ENCODE assay signal across 2 cellular contexts in genomic region chr5:163437011-163437308, GRCh38.
TF ChIP-seq lines count a peak whose summit lies in the region.

No MANE protein-coding gene starts in this region.

TF ChIP-seq in A549, 52 proteins besides CTCF, POLR2A, EP300 and RAD21:
- no peak for TF ChIP-seq POLR2AphosphoS2 (conservative IDR thresholded peaks at IDR 0.05; ENCODE audit: low read length)
TF ChIP-seq in A549: peak in this region for 0.

TF ChIP-seq in IMR-90, 13 proteins besides CTCF, POLR2A, EP300 and RAD21:
- TF ChIP-seq BHLHE40 (IDR thresholded peaks at IDR 0.05; ENCODE audit: low read depth, low read length) (no peak), MXI1 (IDR thresholded peaks at IDR 0.05; ENCODE audit: borderline replicate concordance, low read depth, low read length) (no peak), CHD1 (IDR thresholded peaks at IDR 0.05; ENCODE audit: low read depth, low read length) (no peak), NFE2L2 (IDR thresholded peaks at IDR 0.05; ENCODE audit: low read depth, low read length) (no peak), MAZ (IDR thresholded peaks at IDR 0.05; ENCODE audit: borderline replicate concordance, low read depth, low read length) (no peak), MAFK (IDR thresholded peaks at IDR 0.05; ENCODE audit: low read depth, low read length) (no peak), RFX5 (IDR thresholded peaks at IDR 0.05; ENCODE audit: low read depth, low read length) (no peak), ELK1 (IDR thresholded peaks at IDR 0.05; ENCODE audit: borderline replicate concordance, low read depth, low read length) (no peak), FOS (IDR thresholded peaks at IDR 0.05; ENCODE audit: low read depth, low read length) (no peak)
- TF ChIP-seq, protein P1, sequence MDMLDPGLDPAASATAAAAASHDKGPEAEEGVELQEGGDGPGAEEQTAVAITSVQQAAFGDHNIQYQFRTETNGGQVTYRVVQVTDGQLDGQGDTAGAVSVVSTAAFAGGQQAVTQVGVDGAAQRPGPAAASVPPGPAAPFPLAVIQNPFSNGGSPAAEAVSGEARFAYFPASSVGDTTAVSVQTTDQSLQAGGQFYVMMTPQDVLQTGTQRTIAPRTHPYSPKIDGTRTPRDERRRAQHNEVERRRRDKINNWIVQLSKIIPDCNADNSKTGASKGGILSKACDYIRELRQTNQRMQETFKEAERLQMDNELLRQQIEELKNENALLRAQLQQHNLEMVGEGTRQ (IDR thresholded peaks at IDR 0.05; ENCODE audit: low read depth, low read length): no peak
